Comparison of ENCODE assay signal across 1 cellular context in the genomic region with DNA sequence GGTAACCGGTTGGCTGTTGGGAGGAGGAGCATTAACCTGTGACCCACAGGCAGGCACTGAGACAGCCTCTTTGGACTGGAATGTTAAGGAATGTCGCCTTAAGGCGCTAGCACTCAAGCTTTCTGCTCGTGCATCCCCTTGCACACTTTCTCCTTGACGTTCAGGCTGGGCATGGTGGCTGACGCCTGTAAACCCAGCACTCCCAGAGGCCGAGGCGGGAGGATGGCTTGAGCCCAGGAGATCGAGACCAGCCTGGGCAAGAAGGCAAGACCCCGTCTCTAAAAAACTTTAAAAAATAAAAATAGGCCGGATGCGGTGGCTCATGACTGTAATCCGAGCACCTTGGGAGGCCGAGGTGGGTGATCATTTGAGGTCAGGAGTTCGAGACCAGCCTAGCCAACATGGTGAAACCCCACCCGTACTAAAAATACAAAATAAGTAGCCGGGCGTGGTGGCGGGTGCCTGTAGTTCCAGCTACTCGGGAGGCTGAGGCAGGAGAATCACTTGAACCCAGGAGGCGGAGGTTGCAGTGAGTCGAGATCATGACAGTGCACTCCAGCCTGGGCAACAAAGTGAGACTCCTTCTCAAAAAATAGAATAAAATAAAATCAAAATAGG.
TF ChIP-seq lines count a peak whose summit lies in the region.

No MANE protein-coding gene starts in this region.

TF ChIP-seq in HepG2, 621 proteins besides CTCF, POLR2A, EP300 and RAD21 (continues in another document):
- TF ChIP-seq NFIC (IDR thresholded peaks at IDR 0.05; ENCODE audit: low read length) (no peak), ZNF30 (CRISPR knock-in tag; IDR thresholded peaks at IDR 0.05) (no peak), ZFX (CRISPR knock-in tag; IDR thresholded peaks at IDR 0.05; ENCODE audit: low read depth) (peak; percentile 14; the same call in 1 of the 2 replicates), FLYWCH1 (CRISPR knock-in tag; IDR thresholded peaks at IDR 0.05) (peak; percentile 70; the same call in 1 of the 2 replicates), ZBTB1 (CRISPR knock-in tag; IDR thresholded peaks at IDR 0.05; ENCODE audit: borderline replicate concordance) (no peak), DNMT3B (CRISPR knock-in tag; conservative IDR thresholded peaks at IDR 0.05) (no peak), ZNF296 (CRISPR knock-in tag; conservative IDR thresholded peaks at IDR 0.05) (0 out of 2 replicates have a peak, but pooled peaks have one; percentile 16), ZNF496 (CRISPR knock-in tag; IDR thresholded peaks at IDR 0.05; ENCODE audit: insufficient replicate concordance) (no peak), ZC3H13 (CRISPR knock-in tag; IDR thresholded peaks at IDR 0.05) (0 out of 2 replicates have a peak, but pooled peaks have one; percentile 49), ZNF3 (CRISPR knock-in tag; IDR thresholded peaks at IDR 0.05) (no peak), SATB2 (CRISPR knock-in tag; IDR thresholded peaks at IDR 0.05) (no peak), CCAR2 (optimal IDR thresholded peaks at IDR 0.05; ENCODE audit: low read depth, low read length) (no peak), ZNF101 (CRISPR knock-in tag; IDR thresholded peaks at IDR 0.05; ENCODE audit: borderline replicate concordance, low read depth) (no peak), MAZ (IDR thresholded peaks at IDR 0.05; ENCODE audit: borderline replicate concordance, low read depth, low read length) (no peak), MAZ (CRISPR knock-in tag; IDR thresholded peaks at IDR 0.05; ENCODE audit: low read depth) (no peak), FOXJ3 (CRISPR knock-in tag; IDR thresholded peaks at IDR 0.05; ENCODE audit: borderline replicate concordance) (no peak), ZNF773 (CRISPR knock-in tag; IDR thresholded peaks at IDR 0.05; ENCODE audit: borderline replicate concordance) (no peak), MED13 (CRISPR knock-in tag; IDR thresholded peaks at IDR 0.05) (no peak), ZNF776 (CRISPR knock-in tag; IDR thresholded peaks at IDR 0.05) (no peak), ZNF792 (CRISPR knock-in tag; IDR thresholded peaks at IDR 0.05) (no peak), ESRRA (CRISPR knock-in tag; IDR thresholded peaks at IDR 0.05; ENCODE audit: low read depth) (no peak), ZNF124 (CRISPR knock-in tag; IDR thresholded peaks at IDR 0.05) (no peak), PHF21A (CRISPR knock-in tag; IDR thresholded peaks at IDR 0.05) (peak; percentile 41; the same call in 1 of the 2 replicates), ZNF207 (IDR thresholded peaks at IDR 0.05; ENCODE audit: borderline replicate concordance) (no peak), ETV6 (CRISPR knock-in tag; conservative IDR thresholded peaks at IDR 0.05) (no peak), ZNF235 (CRISPR knock-in tag; IDR thresholded peaks at IDR 0.05; ENCODE audit: borderline replicate concordance) (peak; percentile 71; the same call in 1 of the 2 replicates), ZNF713 (CRISPR knock-in tag; IDR thresholded peaks at IDR 0.05) (no peak), ARHGAP35 (CRISPR knock-in tag; IDR thresholded peaks at IDR 0.05; ENCODE audit: borderline replicate concordance) (no peak), CHCHD3 (CRISPR knock-in tag; IDR thresholded peaks at IDR 0.05) (no peak), MTF1 (CRISPR knock-in tag; IDR thresholded peaks at IDR 0.05) (no peak), SNAI1 (CRISPR knock-in tag; IDR thresholded peaks at IDR 0.05; ENCODE audit: borderline replicate concordance) (no peak), HNRNPUL1 (IDR thresholded peaks at IDR 0.05; ENCODE audit: low read depth, low read length) (no peak), ATF1 (CRISPR knock-in tag; IDR thresholded peaks at IDR 0.05) (no peak), STAG1 (CRISPR knock-in tag; IDR thresholded peaks at IDR 0.05) (no peak), CREM (IDR thresholded peaks at IDR 0.05) (no peak), CREM (CRISPR knock-in tag; IDR thresholded peaks at IDR 0.05) (no peak), HOXA3 (CRISPR knock-in tag; IDR thresholded peaks at IDR 0.05) (0 out of 2 replicates have a peak, but pooled peaks have one; percentile 29), TCF12 (IDR thresholded peaks at IDR 0.05) (no peak), TCF12 (CRISPR knock-in tag; IDR thresholded peaks at IDR 0.05) (0 out of 2 replicates have a peak, but pooled peaks have one; percentile 59), ZNF274 (CRISPR knock-in tag; IDR thresholded peaks at IDR 0.05) (0 out of 2 replicates have a peak, but pooled peaks have one; percentile 30)
- TF ChIP-seq, protein P1, sequence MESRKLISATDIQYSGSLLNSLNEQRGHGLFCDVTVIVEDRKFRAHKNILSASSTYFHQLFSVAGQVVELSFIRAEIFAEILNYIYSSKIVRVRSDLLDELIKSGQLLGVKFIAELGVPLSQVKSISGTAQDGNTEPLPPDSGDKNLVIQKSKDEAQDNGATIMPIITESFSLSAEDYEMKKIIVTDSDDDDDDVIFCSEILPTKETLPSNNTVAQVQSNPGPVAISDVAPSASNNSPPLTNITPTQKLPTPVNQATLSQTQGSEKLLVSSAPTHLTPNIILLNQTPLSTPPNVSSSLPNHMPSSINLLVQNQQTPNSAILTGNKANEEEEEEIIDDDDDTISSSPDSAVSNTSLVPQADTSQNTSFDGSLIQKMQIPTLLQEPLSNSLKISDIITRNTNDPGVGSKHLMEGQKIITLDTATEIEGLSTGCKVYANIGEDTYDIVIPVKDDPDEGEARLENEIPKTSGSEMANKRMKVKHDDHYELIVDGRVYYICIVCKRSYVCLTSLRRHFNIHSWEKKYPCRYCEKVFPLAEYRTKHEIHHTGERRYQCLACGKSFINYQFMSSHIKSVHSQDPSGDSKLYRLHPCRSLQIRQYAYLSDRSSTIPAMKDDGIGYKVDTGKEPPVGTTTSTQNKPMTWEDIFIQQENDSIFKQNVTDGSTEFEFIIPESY (CRISPR knock-in tag; IDR thresholded peaks at IDR 0.05): peak; percentile 44; the same call in 1 of the 2 replicates
- TF ChIP-seq, protein P2, sequence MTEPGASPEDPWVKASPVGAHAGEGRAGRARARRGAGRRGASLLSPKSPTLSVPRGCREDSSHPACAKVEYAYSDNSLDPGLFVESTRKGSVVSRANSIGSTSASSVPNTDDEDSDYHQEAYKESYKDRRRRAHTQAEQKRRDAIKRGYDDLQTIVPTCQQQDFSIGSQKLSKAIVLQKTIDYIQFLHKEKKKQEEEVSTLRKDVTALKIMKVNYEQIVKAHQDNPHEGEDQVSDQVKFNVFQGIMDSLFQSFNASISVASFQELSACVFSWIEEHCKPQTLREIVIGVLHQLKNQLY (CRISPR knock-in tag; IDR thresholded peaks at IDR 0.05): no peak
- TF ChIP-seq, protein P3, sequence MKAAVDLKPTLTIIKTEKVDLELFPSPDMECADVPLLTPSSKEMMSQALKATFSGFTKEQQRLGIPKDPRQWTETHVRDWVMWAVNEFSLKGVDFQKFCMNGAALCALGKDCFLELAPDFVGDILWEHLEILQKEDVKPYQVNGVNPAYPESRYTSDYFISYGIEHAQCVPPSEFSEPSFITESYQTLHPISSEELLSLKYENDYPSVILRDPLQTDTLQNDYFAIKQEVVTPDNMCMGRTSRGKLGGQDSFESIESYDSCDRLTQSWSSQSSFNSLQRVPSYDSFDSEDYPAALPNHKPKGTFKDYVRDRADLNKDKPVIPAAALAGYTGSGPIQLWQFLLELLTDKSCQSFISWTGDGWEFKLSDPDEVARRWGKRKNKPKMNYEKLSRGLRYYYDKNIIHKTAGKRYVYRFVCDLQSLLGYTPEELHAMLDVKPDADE (CRISPR knock-in tag; IDR thresholded peaks at IDR 0.05): no peak
- TF ChIP-seq, protein P4, sequence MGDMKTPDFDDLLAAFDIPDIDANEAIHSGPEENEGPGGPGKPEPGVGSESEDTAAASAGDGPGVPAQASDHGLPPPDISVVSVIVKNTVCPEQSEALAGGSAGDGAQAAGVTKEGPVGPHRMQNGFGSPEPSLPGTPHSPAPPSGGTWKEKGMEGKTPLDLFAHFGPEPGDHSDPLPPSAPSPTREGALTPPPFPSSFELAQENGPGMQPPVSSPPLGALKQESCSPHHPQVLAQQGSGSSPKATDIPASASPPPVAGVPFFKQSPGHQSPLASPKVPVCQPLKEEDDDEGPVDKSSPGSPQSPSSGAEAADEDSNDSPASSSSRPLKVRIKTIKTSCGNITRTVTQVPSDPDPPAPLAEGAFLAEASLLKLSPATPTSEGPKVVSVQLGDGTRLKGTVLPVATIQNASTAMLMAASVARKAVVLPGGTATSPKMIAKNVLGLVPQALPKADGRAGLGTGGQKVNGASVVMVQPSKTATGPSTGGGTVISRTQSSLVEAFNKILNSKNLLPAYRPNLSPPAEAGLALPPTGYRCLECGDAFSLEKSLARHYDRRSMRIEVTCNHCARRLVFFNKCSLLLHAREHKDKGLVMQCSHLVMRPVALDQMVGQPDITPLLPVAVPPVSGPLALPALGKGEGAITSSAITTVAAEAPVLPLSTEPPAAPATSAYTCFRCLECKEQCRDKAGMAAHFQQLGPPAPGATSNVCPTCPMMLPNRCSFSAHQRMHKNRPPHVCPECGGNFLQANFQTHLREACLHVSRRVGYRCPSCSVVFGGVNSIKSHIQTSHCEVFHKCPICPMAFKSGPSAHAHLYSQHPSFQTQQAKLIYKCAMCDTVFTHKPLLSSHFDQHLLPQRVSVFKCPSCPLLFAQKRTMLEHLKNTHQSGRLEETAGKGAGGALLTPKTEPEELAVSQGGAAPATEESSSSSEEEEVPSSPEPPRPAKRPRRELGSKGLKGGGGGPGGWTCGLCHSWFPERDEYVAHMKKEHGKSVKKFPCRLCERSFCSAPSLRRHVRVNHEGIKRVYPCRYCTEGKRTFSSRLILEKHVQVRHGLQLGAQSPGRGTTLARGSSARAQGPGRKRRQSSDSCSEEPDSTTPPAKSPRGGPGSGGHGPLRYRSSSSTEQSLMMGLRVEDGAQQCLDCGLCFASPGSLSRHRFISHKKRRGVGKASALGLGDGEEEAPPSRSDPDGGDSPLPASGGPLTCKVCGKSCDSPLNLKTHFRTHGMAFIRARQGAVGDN (CRISPR knock-in tag; IDR thresholded peaks at IDR 0.05): no peak
- TF ChIP-seq, protein P5, sequence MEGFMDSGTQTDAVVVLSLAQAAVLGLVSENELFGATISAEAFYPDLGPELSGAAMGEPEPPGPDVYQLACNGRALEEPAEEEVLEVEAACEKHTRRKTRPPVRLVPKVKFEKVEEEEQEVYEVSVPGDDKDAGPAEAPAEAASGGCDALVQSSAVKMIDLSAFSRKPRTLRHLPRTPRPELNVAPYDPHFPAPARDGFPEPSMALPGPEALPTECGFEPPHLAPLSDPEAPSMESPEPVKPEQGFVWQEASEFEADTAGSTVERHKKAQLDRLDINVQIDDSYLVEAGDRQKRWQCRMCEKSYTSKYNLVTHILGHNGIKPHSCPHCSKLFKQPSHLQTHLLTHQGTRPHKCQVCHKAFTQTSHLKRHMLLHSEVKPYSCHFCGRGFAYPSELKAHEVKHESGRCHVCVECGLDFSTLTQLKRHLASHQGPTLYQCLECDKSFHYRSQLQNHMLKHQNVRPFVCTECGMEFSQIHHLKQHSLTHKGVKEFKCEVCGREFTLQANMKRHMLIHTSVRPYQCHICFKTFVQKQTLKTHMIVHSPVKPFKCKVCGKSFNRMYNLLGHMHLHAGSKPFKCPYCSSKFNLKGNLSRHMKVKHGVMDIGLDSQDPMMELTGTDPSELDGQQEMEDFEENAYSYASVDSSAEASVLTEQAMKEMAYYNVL (CRISPR knock-in tag; IDR thresholded peaks at IDR 0.05; ENCODE audit: borderline replicate concordance): 0 out of 2 replicates have a peak, but pooled peaks have one; percentile 5
- TF ChIP-seq, protein P6, sequence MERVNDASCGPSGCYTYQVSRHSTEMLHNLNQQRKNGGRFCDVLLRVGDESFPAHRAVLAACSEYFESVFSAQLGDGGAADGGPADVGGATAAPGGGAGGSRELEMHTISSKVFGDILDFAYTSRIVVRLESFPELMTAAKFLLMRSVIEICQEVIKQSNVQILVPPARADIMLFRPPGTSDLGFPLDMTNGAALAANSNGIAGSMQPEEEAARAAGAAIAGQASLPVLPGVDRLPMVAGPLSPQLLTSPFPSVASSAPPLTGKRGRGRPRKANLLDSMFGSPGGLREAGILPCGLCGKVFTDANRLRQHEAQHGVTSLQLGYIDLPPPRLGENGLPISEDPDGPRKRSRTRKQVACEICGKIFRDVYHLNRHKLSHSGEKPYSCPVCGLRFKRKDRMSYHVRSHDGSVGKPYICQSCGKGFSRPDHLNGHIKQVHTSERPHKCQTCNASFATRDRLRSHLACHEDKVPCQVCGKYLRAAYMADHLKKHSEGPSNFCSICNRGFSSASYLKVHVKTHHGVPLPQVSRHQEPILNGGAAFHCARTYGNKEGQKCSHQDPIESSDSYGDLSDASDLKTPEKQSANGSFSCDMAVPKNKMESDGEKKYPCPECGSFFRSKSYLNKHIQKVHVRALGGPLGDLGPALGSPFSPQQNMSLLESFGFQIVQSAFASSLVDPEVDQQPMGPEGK (CRISPR knock-in tag; IDR thresholded peaks at IDR 0.05): no peak
- TF ChIP-seq, protein P7, sequence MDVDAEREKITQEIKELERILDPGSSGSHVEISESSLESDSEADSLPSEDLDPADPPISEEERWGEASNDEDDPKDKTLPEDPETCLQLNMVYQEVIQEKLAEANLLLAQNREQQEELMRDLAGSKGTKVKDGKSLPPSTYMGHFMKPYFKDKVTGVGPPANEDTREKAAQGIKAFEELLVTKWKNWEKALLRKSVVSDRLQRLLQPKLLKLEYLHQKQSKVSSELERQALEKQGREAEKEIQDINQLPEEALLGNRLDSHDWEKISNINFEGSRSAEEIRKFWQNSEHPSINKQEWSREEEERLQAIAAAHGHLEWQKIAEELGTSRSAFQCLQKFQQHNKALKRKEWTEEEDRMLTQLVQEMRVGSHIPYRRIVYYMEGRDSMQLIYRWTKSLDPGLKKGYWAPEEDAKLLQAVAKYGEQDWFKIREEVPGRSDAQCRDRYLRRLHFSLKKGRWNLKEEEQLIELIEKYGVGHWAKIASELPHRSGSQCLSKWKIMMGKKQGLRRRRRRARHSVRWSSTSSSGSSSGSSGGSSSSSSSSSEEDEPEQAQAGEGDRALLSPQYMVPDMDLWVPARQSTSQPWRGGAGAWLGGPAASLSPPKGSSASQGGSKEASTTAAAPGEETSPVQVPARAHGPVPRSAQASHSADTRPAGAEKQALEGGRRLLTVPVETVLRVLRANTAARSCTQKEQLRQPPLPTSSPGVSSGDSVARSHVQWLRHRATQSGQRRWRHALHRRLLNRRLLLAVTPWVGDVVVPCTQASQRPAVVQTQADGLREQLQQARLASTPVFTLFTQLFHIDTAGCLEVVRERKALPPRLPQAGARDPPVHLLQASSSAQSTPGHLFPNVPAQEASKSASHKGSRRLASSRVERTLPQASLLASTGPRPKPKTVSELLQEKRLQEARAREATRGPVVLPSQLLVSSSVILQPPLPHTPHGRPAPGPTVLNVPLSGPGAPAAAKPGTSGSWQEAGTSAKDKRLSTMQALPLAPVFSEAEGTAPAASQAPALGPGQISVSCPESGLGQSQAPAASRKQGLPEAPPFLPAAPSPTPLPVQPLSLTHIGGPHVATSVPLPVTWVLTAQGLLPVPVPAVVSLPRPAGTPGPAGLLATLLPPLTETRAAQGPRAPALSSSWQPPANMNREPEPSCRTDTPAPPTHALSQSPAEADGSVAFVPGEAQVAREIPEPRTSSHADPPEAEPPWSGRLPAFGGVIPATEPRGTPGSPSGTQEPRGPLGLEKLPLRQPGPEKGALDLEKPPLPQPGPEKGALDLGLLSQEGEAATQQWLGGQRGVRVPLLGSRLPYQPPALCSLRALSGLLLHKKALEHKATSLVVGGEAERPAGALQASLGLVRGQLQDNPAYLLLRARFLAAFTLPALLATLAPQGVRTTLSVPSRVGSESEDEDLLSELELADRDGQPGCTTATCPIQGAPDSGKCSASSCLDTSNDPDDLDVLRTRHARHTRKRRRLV (CRISPR knock-in tag; IDR thresholded peaks at IDR 0.05): no peak
- TF ChIP-seq, protein P8, sequence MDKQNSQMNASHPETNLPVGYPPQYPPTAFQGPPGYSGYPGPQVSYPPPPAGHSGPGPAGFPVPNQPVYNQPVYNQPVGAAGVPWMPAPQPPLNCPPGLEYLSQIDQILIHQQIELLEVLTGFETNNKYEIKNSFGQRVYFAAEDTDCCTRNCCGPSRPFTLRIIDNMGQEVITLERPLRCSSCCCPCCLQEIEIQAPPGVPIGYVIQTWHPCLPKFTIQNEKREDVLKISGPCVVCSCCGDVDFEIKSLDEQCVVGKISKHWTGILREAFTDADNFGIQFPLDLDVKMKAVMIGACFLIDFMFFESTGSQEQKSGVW (CRISPR knock-in tag; IDR thresholded peaks at IDR 0.05; ENCODE audit: borderline replicate concordance): no peak
